In the genomic region with DNA sequence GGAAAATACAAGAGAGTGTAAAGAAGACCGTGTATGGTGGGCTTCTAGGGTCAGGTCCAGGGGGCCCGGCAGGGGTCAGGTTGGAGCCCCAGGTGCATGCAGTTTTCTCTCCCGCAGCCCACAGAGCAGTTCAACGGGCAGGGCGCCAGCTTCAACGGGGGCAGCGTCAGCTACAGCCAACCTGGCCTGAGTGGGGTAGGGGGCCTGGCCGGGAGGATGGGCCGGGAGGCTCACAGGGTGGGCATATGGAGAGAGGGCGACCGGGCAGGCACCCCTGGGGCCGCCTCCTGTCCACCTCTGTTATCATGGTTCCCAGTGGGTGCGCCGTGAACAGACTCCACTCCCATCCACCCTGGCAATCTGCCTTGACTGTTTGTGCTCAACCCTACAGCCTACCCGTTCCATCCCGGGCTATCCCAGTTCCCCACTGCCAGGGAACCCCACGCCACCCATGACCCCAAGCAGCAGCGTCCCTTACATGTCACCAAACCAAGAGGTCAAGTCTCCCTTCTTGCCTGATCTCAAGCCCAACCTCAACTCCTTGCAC, we compare ENCODE assay signal across 20 cellular contexts.
"Had no signal": no experiment of that assay in that cellular context is flagged by ENCODE, and none has a peak within 500 bp of the region (broad histone marks: within the 10 kb centered on the region; RNA-seq: fewer than 3 reads in every experiment).

No MANE protein-coding gene starts in this region.

- DNase-seq: activated B cell treated with CpG ODN at 0.5 μM for 24 hours; activated CD4-positive, alpha-beta memory T cell treated with anti-CD3 and anti-CD28 coated beads, Interleukin-2, amount 10 ng/mL, durations not matched to agents 7 days and 5 days; activated CD4-positive, alpha-beta T cell treated with anti-CD3 and anti-CD28 coated beads for 4 hours; activated naive CD4-positive, alpha-beta T cell treated with anti-CD3 and anti-CD28 coated beads for 36 hours; activated T-cell treated with anti-CD3 and anti-CD28 coated beads, Interleukin-2, amount 50 U/mL, for 24 hours; cortex of kidney; left cardiac atrium; mesenchymal stem cell; natural killer cell; stimulated activated CD4-positive, alpha-beta T cell treated with anti-CD3 and anti-CD28 coated beads, Interleukin-12 subunit alpha, Interleukin-12 subunit beta, amount 100 ng/mL, for 4 hours; stimulated activated CD4-positive, alpha-beta T cell treated with anti-CD3 and anti-CD28 coated beads, Interleukin-1b, Interleukin-23, amount 100 ng/mL, for 48 hours; stimulated activated CD8-positive, alpha-beta memory T cell treated with anti-CD3 and anti-CD28 coated beads, Interleukin-4, amount 100 ng/mL, for 48 hours; trophoblast cell had no signal

- H3K9me3 Mint-ChIP-seq: activated B cell treated with CpG ODN at 0.5 μM for 24 hours; activated CD4-positive, alpha-beta memory T cell treated with anti-CD3 and anti-CD28 coated beads, Interleukin-2, amount 10 ng/mL, durations not matched to agents 7 days and 5 days; activated naive CD4-positive, alpha-beta T cell treated with anti-CD3 and anti-CD28 coated beads for 36 hours; activated T-cell treated with anti-CD3 and anti-CD28 coated beads, Interleukin-2, amount 50 U/mL, for 24 hours; activated T-helper 2 cell treated with anti-CD3 and anti-CD28 coated beads, Interferon-gamma antibody, Interleukin-2, Interleukin-4, amounts not matched to agents 10 μg/mL and 5 μg/mL and 100 μg/mL, durations not matched to agents 14 hours and 24 hours and 36 hours; brain; natural killer cell; stimulated activated naive CD8-positive, alpha-beta T cell treated with anti-CD3 and anti-CD28 coated beads, Interleukin-15, Interleukin-2, amounts not matched to agents 100 ng/mL and 50 ng/mL, for 24 hours had no signal

- H3K4me3 Mint-ChIP-seq: activated B cell treated with CpG ODN at 0.5 μM for 24 hours; activated CD4-positive, alpha-beta memory T cell treated with anti-CD3 and anti-CD28 coated beads, Interleukin-2, amount 10 ng/mL, durations not matched to agents 7 days and 5 days; activated naive CD4-positive, alpha-beta T cell treated with anti-CD3 and anti-CD28 coated beads for 36 hours; activated T-cell treated with anti-CD3 and anti-CD28 coated beads, Interleukin-2, amount 50 U/mL, for 24 hours; brain; natural killer cell; stimulated activated naive CD8-positive, alpha-beta T cell treated with anti-CD3 and anti-CD28 coated beads, Interleukin-15, Interleukin-2, amounts not matched to agents 100 ng/mL and 50 ng/mL, for 24 hours had no signal

- H3K36me3 Mint-ChIP-seq: natural killer cell had no signal

- H3K27me3 ChIP-seq: hepatocyte, vagina had no signal

- H3K27ac Mint-ChIP-seq: activated B cell treated with CpG ODN at 0.5 μM for 24 hours; activated CD4-positive, alpha-beta memory T cell treated with anti-CD3 and anti-CD28 coated beads, Interleukin-2, amount 10 ng/mL, durations not matched to agents 7 days and 5 days; activated naive CD4-positive, alpha-beta T cell treated with anti-CD3 and anti-CD28 coated beads for 36 hours; activated T-cell treated with anti-CD3 and anti-CD28 coated beads, Interleukin-2, amount 50 U/mL, for 24 hours; activated T-helper 2 cell treated with anti-CD3 and anti-CD28 coated beads, Interferon-gamma antibody, Interleukin-2, Interleukin-4, amounts not matched to agents 10 μg/mL and 5 μg/mL and 100 μg/mL, durations not matched to agents 14 hours and 24 hours and 36 hours; brain; natural killer cell; stimulated activated naive CD8-positive, alpha-beta T cell treated with anti-CD3 and anti-CD28 coated beads, Interleukin-15, Interleukin-2, amounts not matched to agents 100 ng/mL and 50 ng/mL, for 24 hours had no signal

- H3K27ac ChIP-seq: hepatocyte, vagina had no signal

- H3K4me2 ChIP-seq: hepatocyte had no signal

- FAIRE-seq: endothelial cell of umbilical vein, islet of Langerhans had no signal

- H3K9me3 ChIP-seq: vagina had no signal

- ATAC-seq: left cardiac atrium, natural killer cell had no signal

- H3K4me3 ChIP-seq: hepatocyte, vagina had no signal

- H2AFZ ChIP-seq: hepatocyte had no signal

- H3K27me3 Mint-ChIP-seq: activated B cell treated with CpG ODN at 0.5 μM for 24 hours; activated CD4-positive, alpha-beta memory T cell treated with anti-CD3 and anti-CD28 coated beads, Interleukin-2, amount 10 ng/mL, durations not matched to agents 7 days and 5 days; activated T-cell treated with anti-CD3 and anti-CD28 coated beads, Interleukin-2, amount 50 U/mL, for 24 hours; stimulated activated naive CD8-positive, alpha-beta T cell treated with anti-CD3 and anti-CD28 coated beads, Interleukin-15, Interleukin-2, amounts not matched to agents 100 ng/mL and 50 ng/mL, for 24 hours had no signal
